In genomic region chr5:133741818-133742355, GRCh38 we compare ENCODE assay signal across 21 cellular contexts.
"Had no signal": no experiment of that assay in that cellular context is flagged by ENCODE, and none has a peak within 500 bp of the region (broad histone marks: within the 10 kb centered on the region; RNA-seq: fewer than 3 reads in every experiment).

No MANE protein-coding gene starts in this region.

- H3K27me3 Mint-ChIP-seq: activated naive CD4-positive, alpha-beta T cell treated with anti-CD3 and anti-CD28 coated beads, Interleukin-2, amount 50 U/mL, for 24 hours had no signal

- H3K9me3 ChIP-seq: ascending aorta, tibial nerve had no signal

- H3K9me3 Mint-ChIP-seq: activated CD4-positive, alpha-beta T cell treated with anti-CD3 and anti-CD28 coated beads, Interleukin-2, amount 10 ng/mL, durations not matched to agents 24 days and 14 days; activated naive CD4-positive, alpha-beta T cell treated with anti-CD3 and anti-CD28 coated beads, Interleukin-2, amount 50 U/mL, for 24 hours; activated T-cell treated with anti-CD3 and anti-CD28 coated beads, Interleukin-2, amount 50 U/mL, for 72 hours; mesothelial cell of epicardium; nephron progenitor cell; T-cell had no signal

- H3K4me3 Mint-ChIP-seq: activated CD4-positive, alpha-beta T cell treated with anti-CD3 and anti-CD28 coated beads, Interleukin-2, amount 10 ng/mL, durations not matched to agents 24 days and 14 days; activated naive CD4-positive, alpha-beta T cell treated with anti-CD3 and anti-CD28 coated beads, Interleukin-2, amount 50 U/mL, for 24 hours; activated T-cell treated with anti-CD3 and anti-CD28 coated beads, Interleukin-2, amount 50 U/mL, for 72 hours; mesothelial cell of epicardium; nephron progenitor cell; T-cell had no signal

- H3K4me1 ChIP-seq: ascending aorta, tibial nerve had no signal

- FAIRE-seq: endometrium, frontal cortex, kidney had no signal

- H3K4me3 ChIP-seq: ascending aorta, lung, tibial nerve had no signal

- H3K4me1 Mint-ChIP-seq: activated CD4-positive, alpha-beta T cell treated with anti-CD3 and anti-CD28 coated beads, Interleukin-2, amount 10 ng/mL, durations not matched to agents 24 days and 14 days; activated naive CD4-positive, alpha-beta T cell treated with anti-CD3 and anti-CD28 coated beads, Interleukin-2, amount 50 U/mL, for 24 hours; T-cell had no signal

- H3K27ac ChIP-seq: ascending aorta, tibial nerve had no signal

- H3K27ac Mint-ChIP-seq: activated CD4-positive, alpha-beta T cell treated with anti-CD3 and anti-CD28 coated beads, Interleukin-2, amount 10 ng/mL, durations not matched to agents 24 days and 14 days; activated naive CD4-positive, alpha-beta T cell treated with anti-CD3 and anti-CD28 coated beads, Interleukin-2, amount 50 U/mL, for 24 hours; activated T-cell treated with anti-CD3 and anti-CD28 coated beads, Interleukin-2, amount 50 U/mL, for 72 hours; mesothelial cell of epicardium; T-cell had no signal

- ATAC-seq: activated T-cell treated with anti-CD3 and anti-CD28 coated beads, Interleukin-2, amount 50 U/mL, for 72 hours; left lobe of liver; stimulated activated naive CD8-positive, alpha-beta T cell treated with anti-CD3 and anti-CD28 coated beads, Interleukin-15, Interleukin-2, amounts not matched to agents 100 U/mL and 50 U/mL, for 24 hours; T-cell had no signal

- H3K36me3 Mint-ChIP-seq: activated naive CD4-positive, alpha-beta T cell treated with anti-CD3 and anti-CD28 coated beads, Interleukin-2, amount 50 U/mL, for 24 hours; mesothelial cell of epicardium; T-cell had no signal

- DNase-seq: activated CD4-positive, alpha-beta T cell treated with anti-CD3 and anti-CD28 coated beads, Interleukin-2, amount 10 ng/mL, durations not matched to agents 24 days and 14 days; activated effector memory CD4-positive, alpha-beta T cell treated with anti-CD3 and anti-CD28 coated beads, Interleukin-2, amount 50 U/mL, for 16 hours; activated T-cell treated with anti-CD3 and anti-CD28 coated beads, Interleukin-2, amount 50 U/mL, for 72 hours; cerebellar nuclear complex; cortex of kidney; erythroblast; kidney; occipital lobe; retina; stimulated activated naive CD8-positive, alpha-beta T cell treated with anti-CD3 and anti-CD28 coated beads, Interleukin-15, Interleukin-2, amounts not matched to agents 100 U/mL and 50 U/mL, for 24 hours; T-cell; T-helper 9 cell had no signal
